ENCODE assay signal across 13 cellular contexts in the genomic region with DNA sequence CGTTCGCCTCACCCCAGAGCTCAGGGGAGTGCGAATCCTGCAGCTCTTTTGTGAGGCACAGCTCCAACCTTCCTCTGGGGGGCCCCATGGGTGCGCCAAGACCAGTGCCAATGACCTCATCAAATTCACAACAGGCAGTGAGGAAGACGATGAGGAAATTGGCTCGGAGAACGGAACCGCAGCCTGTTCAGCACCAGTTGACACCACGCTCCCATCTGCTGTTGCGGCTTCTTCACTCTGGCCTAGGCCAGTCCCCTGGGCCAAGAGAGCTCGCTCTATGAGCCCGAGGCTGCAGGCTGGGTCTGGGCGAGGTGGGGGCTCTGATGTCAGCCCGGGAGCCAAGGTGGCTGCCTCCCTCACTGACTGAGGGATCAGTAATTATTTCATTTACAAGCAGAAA. TPM values are rescaled to one million over a fixed set of nuclear protein-coding genes. Genes with fewer than 3 reads are reported as not detected.
DNase-seq lines count a peak whose midpoint lies in the region; ATAC-seq and TF ChIP-seq lines count a peak whose summit lies in the region.
"Had no signal": no experiment of that assay in that cellular context is flagged by ENCODE, and none has a peak within 500 bp of the region (broad histone marks: within the 10 kb centered on the region; RNA-seq: fewer than 3 reads in every experiment).

No MANE protein-coding gene starts in this region.

- no peaks in the 10 kb centered on the region for H3K36me3 ChIP-seq in HEK293 (ENCODE audit: control insufficient read depth in 2 of 2, insufficient read depth in 1 of 2, low read length in 2 of 2)
- H3K36me3 ChIP-seq in heart right ventricle: no peaks in the 10 kb centered on the region
- H3K36me3 ChIP-seq in ascending aorta: no peaks in the 10 kb centered on the region
- H3K36me3 ChIP-seq: spleen had no signal

- no peaks in the 10 kb centered on the region for H3K36me3 Mint-ChIP-seq in T-helper 17 cell (ENCODE audit: low read depth)
- H3K36me3 Mint-ChIP-seq in activated naive CD4-positive, alpha-beta T cell treated with anti-CD3 and anti-CD28 coated beads, Interleukin-2, amount 50 U/mL, for 72 hours: no peaks in the 10 kb centered on the region

- H3K27me3 Mint-ChIP-seq in T-helper 17 cell: peaks cover 26% of the 10 kb centered on the region

- H3K9me3 Mint-ChIP-seq in activated naive CD4-positive, alpha-beta T cell treated with anti-CD3 and anti-CD28 coated beads, Interleukin-2, amount 50 U/mL, for 72 hours: no peaks in the 10 kb centered on the region
- H3K9me3 Mint-ChIP-seq: activated naive CD8-positive, alpha-beta T cell treated with anti-CD3 and anti-CD28 coated beads, Interleukin-2, amount 50 U/mL, for 24 hours had no signal

- H3K27ac ChIP-seq in HEK293 (ENCODE audit: extremely low read depth, low read depth, low read length) (no peak overlapping the region), heart right ventricle (peak overlapping the region in 5 of 10 donors; percentile 13 to 56 (median 34)), ascending aorta (no peak overlapping the region)
- H3K27ac ChIP-seq: spleen had no signal

- intact Hi-C loops in heart right ventricle (cut with DNase I): no loop called here
- intact Hi-C loops in ascending aorta (cut with DNase I): no loop called here

- POLR2A ChIA-PET in HEK293 (lab: Yijun Ruan, JAX): no interaction called here

- ATAC-seq in T-helper 17 cell (peak; percentile 27), heart right ventricle (peak in 7 of 8 donors; percentile 24 to 54 (median 34))
- ATAC-seq in activated naive CD4-positive, alpha-beta T cell treated with anti-CD3 and anti-CD28 coated beads, Interleukin-2, amount 50 U/mL, for 72 hours: no peak
- ATAC-seq: activated naive CD8-positive, alpha-beta T cell treated with anti-CD3 and anti-CD28 coated beads, Interleukin-2, amount 50 U/mL, for 24 hours had no signal

- WGBS in heart right ventricle, 2 donors: 53 to 55% methylated on average over 14 of the region's 14 CpGs

- H3K4me3 Mint-ChIP-seq in T-helper 17 cell: no peak overlapping the region
- H3K4me3 Mint-ChIP-seq: activated naive CD8-positive, alpha-beta T cell treated with anti-CD3 and anti-CD28 coated beads, Interleukin-2, amount 50 U/mL, for 24 hours had no signal

- H3K27me3 ChIP-seq in heart right ventricle (peaks cover 0 to 27% (median 0%) of the 10 kb centered on the region in 7 donors), ascending aorta (no peaks in the 10 kb centered on the region)

- H3K27ac Mint-ChIP-seq in T-helper 17 cell: no peak overlapping the region
- no peak overlapping the region for H3K27ac Mint-ChIP-seq in activated naive CD4-positive, alpha-beta T cell treated with anti-CD3 and anti-CD28 coated beads, Interleukin-2, amount 50 U/mL, for 72 hours
- H3K27ac Mint-ChIP-seq: activated naive CD8-positive, alpha-beta T cell treated with anti-CD3 and anti-CD28 coated beads, Interleukin-2, amount 50 U/mL, for 24 hours had no signal

- CTCF ChIA-PET in HEK293 (lab: Yijun Ruan, JAX): interaction anchor here (0.6 to 1.4 kb wide), 3 partner anchors 100 to 798 kb away, joined by 3 to 8 read pairs (median 3); partner anchors contain the start of gene GOLT1A

- H3K9me3 ChIP-seq in HEK293 (ENCODE audit: control insufficient read depth, insufficient read depth, low read depth, low read length) (no peaks in the 10 kb centered on the region), T-helper 17 cell (ENCODE audit: control insufficient read depth, low read length, poor library complexity, severe bottlenecking) (no peaks in the 10 kb centered on the region), heart right ventricle (no peaks in the 10 kb centered on the region), ascending aorta (no peaks in the 10 kb centered on the region)
- H3K9me3 ChIP-seq: spleen had no signal

- DNase-seq in T-helper 17 cell: no peak
- peak; percentile 28 to 31 for DNase-seq in heart right ventricle
- DNase-seq in putamen (ENCODE audit: low spot score): peak; percentile 64
- no peak for DNase-seq in effector CD4-positive, alpha-beta T cell
- DNase-seq in AG08396 (ENCODE audit: low spot score): no peak
- DNase-seq in activated naive CD4-positive, alpha-beta T cell treated with anti-CD3 and anti-CD28 coated beads, Interleukin-2, amount 50 U/mL, for 72 hours (ENCODE audit: low spot score in 2 of 2): no peak
- DNase-seq in ascending aorta (ENCODE audit: low spot score in 2 of 2): no peak
- DNase-seq: activated naive CD8-positive, alpha-beta T cell treated with anti-CD3 and anti-CD28 coated beads, Interleukin-2, amount 50 U/mL, for 24 hours; COR-L47; NCI-H2107; spleen; stimulated activated naive CD4-positive, alpha-beta T cell had no signal

- no peak overlapping the region for H3K4me3 ChIP-seq in HEK293 (ENCODE audit: low read depth, low read length)
- H3K4me3 ChIP-seq in heart right ventricle: peak overlapping the region in 1 of 10 donors; percentile 18
- no peak overlapping the region for H3K4me3 ChIP-seq in ascending aorta
- H3K4me3 ChIP-seq: spleen had no signal

- TF ChIP-seq CTCF in HEK293 (tag by site-specific recombination; IDR thresholded peaks at IDR 0.05) (no peak), heart right ventricle (IDR thresholded peaks at IDR 0.05) (peak in 2 of 9 donors; percentile 5 to 22), ascending aorta (IDR thresholded peaks at IDR 0.05) (peak in 1 of 3 experiments; percentile 7)

- no peaks in the 10 kb centered on the region for H3K4me1 Mint-ChIP-seq in T-helper 17 cell

- no peaks in the 10 kb centered on the region; the same call in 1 of the 2 replicates for H3K4me1 ChIP-seq in HEK293 (ENCODE audit: control insufficient read depth, insufficient read depth, low read length)
- peaks cover 4 to 48% (median 24%) of the 10 kb centered on the region in 9 donors for H3K4me1 ChIP-seq in heart right ventricle
- no peaks in the 10 kb centered on the region for H3K4me1 ChIP-seq in ascending aorta

TF ChIP-seq in HEK293, 187 proteins besides CTCF, POLR2A, EP300 and RAD21 (continues in another document):
- TF ChIP-seq, protein P1, sequence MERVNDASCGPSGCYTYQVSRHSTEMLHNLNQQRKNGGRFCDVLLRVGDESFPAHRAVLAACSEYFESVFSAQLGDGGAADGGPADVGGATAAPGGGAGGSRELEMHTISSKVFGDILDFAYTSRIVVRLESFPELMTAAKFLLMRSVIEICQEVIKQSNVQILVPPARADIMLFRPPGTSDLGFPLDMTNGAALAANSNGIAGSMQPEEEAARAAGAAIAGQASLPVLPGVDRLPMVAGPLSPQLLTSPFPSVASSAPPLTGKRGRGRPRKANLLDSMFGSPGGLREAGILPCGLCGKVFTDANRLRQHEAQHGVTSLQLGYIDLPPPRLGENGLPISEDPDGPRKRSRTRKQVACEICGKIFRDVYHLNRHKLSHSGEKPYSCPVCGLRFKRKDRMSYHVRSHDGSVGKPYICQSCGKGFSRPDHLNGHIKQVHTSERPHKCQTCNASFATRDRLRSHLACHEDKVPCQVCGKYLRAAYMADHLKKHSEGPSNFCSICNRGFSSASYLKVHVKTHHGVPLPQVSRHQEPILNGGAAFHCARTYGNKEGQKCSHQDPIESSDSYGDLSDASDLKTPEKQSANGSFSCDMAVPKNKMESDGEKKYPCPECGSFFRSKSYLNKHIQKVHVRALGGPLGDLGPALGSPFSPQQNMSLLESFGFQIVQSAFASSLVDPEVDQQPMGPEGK (tag by site-specific recombination; IDR thresholded peaks at IDR 0.05): 0 out of 2 replicates have a peak, but pooled peaks have one; percentile 27
- peak; percentile 22; the same call in 1 of the 2 replicates for TF ChIP-seq ZNF335 (tag by site-specific recombination; conservative IDR thresholded peaks at IDR 0.05)
- TF ChIP-seq ZNF600 (tag by site-specific recombination; IDR thresholded peaks at IDR 0.05): peak; percentile 67; the same call in 1 of the 2 replicates
- TF ChIP-seq, protein P2, sequence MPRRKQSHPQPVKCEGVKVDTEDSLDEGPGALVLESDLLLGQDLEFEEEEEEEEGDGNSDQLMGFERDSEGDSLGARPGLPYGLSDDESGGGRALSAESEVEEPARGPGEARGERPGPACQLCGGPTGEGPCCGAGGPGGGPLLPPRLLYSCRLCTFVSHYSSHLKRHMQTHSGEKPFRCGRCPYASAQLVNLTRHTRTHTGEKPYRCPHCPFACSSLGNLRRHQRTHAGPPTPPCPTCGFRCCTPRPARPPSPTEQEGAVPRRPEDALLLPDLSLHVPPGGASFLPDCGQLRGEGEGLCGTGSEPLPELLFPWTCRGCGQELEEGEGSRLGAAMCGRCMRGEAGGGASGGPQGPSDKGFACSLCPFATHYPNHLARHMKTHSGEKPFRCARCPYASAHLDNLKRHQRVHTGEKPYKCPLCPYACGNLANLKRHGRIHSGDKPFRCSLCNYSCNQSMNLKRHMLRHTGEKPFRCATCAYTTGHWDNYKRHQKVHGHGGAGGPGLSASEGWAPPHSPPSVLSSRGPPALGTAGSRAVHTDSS (tag by site-specific recombination; IDR thresholded peaks at IDR 0.05): peak; percentile 58
- TF ChIP-seq ATF2 (tag by site-specific recombination; IDR thresholded peaks at IDR 0.05; ENCODE audit: low read depth): peak; percentile 82
- TF ChIP-seq HOXC10 (CRISPR knock-in tag; IDR thresholded peaks at IDR 0.05): no peak
- no peak for TF ChIP-seq ZNF114 (tag by site-specific recombination; IDR thresholded peaks at IDR 0.05)

RNA-seq across cellular contexts. Expression of gene PLEKHA6, which starts 2.2 kb away (rescaled TPM):
- total RNA-seq in T-helper 17 cell (under 1 TPM; 0.47 to 0.50 TPM), heart right ventricle (10 to 100 TPM in 9 of 10 donors, 1 to 10 TPM in 1; 4.8 to 34.9 (median 19.2) TPM), ascending aorta (4.9 TPM)
- polyA plus RNA-seq in heart right ventricle: 10 to 100 TPM in 1 of 2 donors, 1 to 10 TPM in 1; 3.3 to 18.2 TPM
- 1 to 10 TPM; 1.0 to 2.6 TPM for total RNA-seq in activated naive CD4-positive, alpha-beta T cell treated with anti-CD3 and anti-CD28 coated beads, Interleukin-2, amount 50 U/mL, for 72 hours

RNA-seq across cellular contexts. Expression of gene PPP1R15B, which starts 54.1 kb away (rescaled TPM):
- 100 to 1,000 TPM; 207 to 266 TPM for total RNA-seq in T-helper 17 cell
- total RNA-seq in heart right ventricle: 10 to 100 TPM; 18.1 to 47.3 (median 22.5) TPM
- 10 to 100 TPM in 1 of 2 donors, 1 to 10 TPM in 1; 8.4 to 13.0 TPM for polyA plus RNA-seq in heart right ventricle
- 100 to 1,000 TPM in 1 of 2 donors, 10 to 100 TPM in 1; 54.6 to 138 TPM for total RNA-seq in activated naive CD4-positive, alpha-beta T cell treated with anti-CD3 and anti-CD28 coated beads, Interleukin-2, amount 50 U/mL, for 72 hours
- total RNA-seq in ascending aorta: 36.1 TPM

Comparison
In these comparisons a context has a peak if more than half of its experiments do, and no peak if none do; other contexts are left out.
1. ATAC-seq: peak in T-helper 17 cell (single experiment) and heart right ventricle (7 of 8); none in activated naive CD4-positive, alpha-beta T cell treated with anti-CD3 and anti-CD28 coated beads, Interleukin-2, amount 50 U/mL, for 72 hours (0 of 2).
2. DNase-seq: peak in heart right ventricle (2 of 2) and putamen (single experiment); none in T-helper 17 cell (0 of 3), effector CD4-positive, alpha-beta T cell (single experiment), AG08396 (single experiment), activated naive CD4-positive, alpha-beta T cell treated with anti-CD3 and anti-CD28 coated beads, Interleukin-2, amount 50 U/mL, for 72 hours (0 of 2) and ascending aorta (0 of 2).